Comparison of ENCODE assay signal across 8 cellular contexts in the genomic region with DNA sequence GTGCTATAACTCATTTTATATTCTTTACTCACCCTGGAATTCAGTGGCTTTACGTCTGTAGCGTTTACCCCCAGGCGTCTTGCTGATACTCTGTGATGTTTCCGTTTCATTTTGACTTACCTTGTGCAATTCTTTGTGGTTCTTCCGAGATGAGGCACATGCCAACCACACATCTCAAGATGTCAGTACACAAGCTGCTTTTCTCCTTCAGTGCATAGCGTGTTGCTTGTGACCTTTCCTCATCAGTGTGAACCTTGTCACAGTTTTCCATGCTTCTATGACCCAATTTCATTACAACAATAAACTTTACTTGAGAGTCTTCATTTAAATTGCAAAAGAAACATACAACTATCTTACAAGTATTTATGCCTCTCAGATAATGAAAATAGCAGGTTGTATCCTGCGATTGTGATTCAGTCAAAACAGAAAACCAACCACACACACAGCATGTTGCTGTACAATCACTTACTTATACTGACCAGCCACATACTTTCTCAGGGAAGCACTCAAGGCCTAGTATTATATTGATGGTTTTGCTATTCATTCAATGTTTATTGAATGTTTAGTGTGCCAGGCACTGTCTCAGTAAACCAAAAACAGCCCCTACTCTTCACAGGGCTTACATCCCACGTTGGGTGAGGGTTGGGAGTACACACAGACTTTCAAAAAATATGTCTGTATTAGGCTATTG. TPM values are rescaled to one million over a fixed set of nuclear protein-coding genes. Genes with fewer than 3 reads are reported as not detected.
DNase-seq lines count a peak whose midpoint lies in the region; ATAC-seq and TF ChIP-seq lines count a peak whose summit lies in the region.

No MANE protein-coding gene starts in this region.

- no peak overlapping the region for H3K27ac ChIP-seq in caudate nucleus (ENCODE audit: low read depth, low read length)

- CTCF ChIA-PET in MCF 10A (lab: Yijun Ruan, JAX): interaction anchor here (0.6 kb wide), 2 partner anchors 9 to 18 kb away, joined by 3 read pairs; no protein-coding TSS in a partner anchor

- TF ChIP-seq POLR2A in Raji (IDR thresholded peaks at IDR 0.05; ENCODE audit: insufficient read depth, low read depth, low read length): peak; percentile 43; the same call in 1 of the 2 replicates

- ATAC-seq in GM18861 (IDR thresholded peaks at IDR 0.05; ENCODE audit: unreplicated experiment) (peak; percentile 82), HG02943 (IDR thresholded peaks at IDR 0.05; ENCODE audit: low read depth, unreplicated experiment) (peak; percentile 75)

- H3K27me3 Mint-ChIP-seq in MCF 10A (ENCODE audit: insufficient read depth, unreplicated experiment): no peaks in the 10 kb centered on the region

- peak; percentile 94 for DNase-seq in MCF 10A (ENCODE audit: unreplicated experiment)
- peak; percentile 55 for DNase-seq in stimulated activated CD8-positive, alpha-beta memory T cell treated with anti-CD3 and anti-CD28 coated beads, Interleukin-4, amount 100 ng/mL, for 48 hours
- no peak for DNase-seq in NCI-H1092 treated with DMSO at 0.1 percent for 48 hours (lab: John Stamatoyannopoulos, UW)
- no peak for DNase-seq in caudate nucleus (lab: John Stamatoyannopoulos, UW)
- no peak for DNase-seq in kidney glomerular epithelial cell (lab: John Stamatoyannopoulos, UW)

- H3K9me3 Mint-ChIP-seq in MCF 10A (ENCODE audit: unreplicated experiment): no peaks in the 10 kb centered on the region

- peak overlapping the region; percentile 71 for H3K27ac Mint-ChIP-seq in MCF 10A (ENCODE audit: low read depth, unreplicated experiment)

- H3K4me3 Mint-ChIP-seq in MCF 10A (ENCODE audit: unreplicated experiment): peak overlapping the region; percentile 41

- POLR2A ChIA-PET in MCF 10A (lab: Yijun Ruan, JAX): interaction anchor here (0.6 to 1.9 kb wide), 11 partner anchors 11 to 999 kb away, joined by 3 to 8 read pairs (median 3); no protein-coding TSS in a partner anchor

- TF ChIP-seq CTCF in MCF 10A (IDR thresholded peaks at IDR 0.05; ENCODE audit: unreplicated experiment): no peak

- no peaks in the 10 kb centered on the region for H3K36me3 Mint-ChIP-seq in MCF 10A (ENCODE audit: insufficient read depth, unreplicated experiment)

- H3K4me1 Mint-ChIP-seq in MCF 10A (ENCODE audit: insufficient read depth, unreplicated experiment): peaks cover 19% of the 10 kb centered on the region

- no TSS peak for BruUV-seq in MCF 10A (replicated peaks; lab: Mats Ljungman, UMichigan)

- intact Hi-C loops in MCF 10A (cut with micrococcal nuclease): no loop called here

RNA-seq across cellular contexts. Expression of a gene that starts 4.6 kb away (rescaled TPM):
- 171 and 178 TPM in 2 replicates for total RNA-seq in MCF 10A (2022)

Comparison
In these comparisons a context has a peak if more than half of its experiments do, and no peak if none do; other contexts are left out.
1. DNase-seq: peak in MCF 10A (single experiment) and stimulated activated CD8-positive, alpha-beta memory T cell treated with anti-CD3 and anti-CD28 coated beads, Interleukin-4, amount 100 ng/mL, for 48 hours (single experiment); none in NCI-H1092 treated with DMSO at 0.1 percent for 48 hours (single experiment), caudate nucleus (0 of 61) and kidney glomerular epithelial cell (single experiment).